In genomic region chr9:32882616-32883015, GRCh38 we compare ENCODE assay signal across 1 cellular context.
A peak's percentile ranks its signal among the peaks of the same experiment; 100 is the strongest.
TF ChIP-seq lines count a peak whose summit lies in the region.

No MANE protein-coding gene starts in this region.

TF ChIP-seq in K562, 482 proteins besides CTCF, POLR2A, EP300 and RAD21 (continued from another document):
- TF ChIP-seq CEBPG (CRISPR knock-in tag; IDR thresholded peaks at IDR 0.05): no peak
- TF ChIP-seq CEBPG (tag; conservative IDR thresholded peaks at IDR 0.05 in 1 of 2, IDR thresholded peaks at IDR 0.05 in 1 of 2): no peak
- peak; percentile 46 for TF ChIP-seq FOSL1 (tag; conservative IDR thresholded peaks at IDR 0.05)
- no peak for TF ChIP-seq ZNF282 (CRISPR knock-in tag; IDR thresholded peaks at IDR 0.05)
- no peak for TF ChIP-seq GATAD2B (IDR thresholded peaks at IDR 0.05; ENCODE audit: borderline replicate concordance)
- TF ChIP-seq CBFA2T3 (IDR thresholded peaks at IDR 0.05): peak; percentile 58
- no peak for TF ChIP-seq FOXJ3 (CRISPR knock-in tag; IDR thresholded peaks at IDR 0.05)
